In the genomic region with DNA sequence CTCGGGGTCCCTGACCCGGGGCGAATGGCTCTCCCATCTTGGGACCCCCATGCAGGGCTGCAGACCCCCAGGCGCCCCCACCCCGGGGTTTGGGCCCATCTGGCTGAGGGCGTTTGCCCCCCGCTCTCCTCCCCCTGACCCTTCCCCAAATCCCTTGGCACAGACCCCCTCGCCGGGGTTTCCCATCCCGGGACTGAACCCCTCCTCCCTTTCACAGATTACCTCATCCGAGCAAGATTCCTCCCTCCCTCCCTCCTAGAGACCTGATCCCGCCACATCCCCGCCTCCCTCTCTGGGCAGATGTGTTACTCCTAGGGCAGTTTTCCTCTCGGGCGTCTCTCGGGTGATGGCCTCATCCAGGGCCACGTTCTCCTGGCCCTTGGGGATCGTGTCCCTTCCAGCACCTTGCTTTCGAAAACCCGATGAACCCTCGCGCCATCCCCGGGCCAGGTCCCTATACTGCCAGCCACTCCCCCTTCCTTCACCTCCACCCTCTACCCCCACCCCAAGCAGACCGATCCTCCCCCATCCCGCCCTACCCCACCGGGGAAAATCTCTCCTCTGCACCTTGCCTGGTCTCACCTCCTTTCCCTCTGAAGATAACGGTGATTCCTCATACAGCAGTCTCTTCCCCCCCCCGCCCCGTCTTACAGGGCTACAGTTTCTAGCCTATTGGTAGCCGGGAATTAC, we compare ENCODE assay signal across 8 cellular contexts. TPM values are rescaled to one million over a fixed set of nuclear protein-coding genes. Genes with fewer than 3 reads are reported as not detected.
DNase-seq lines count a peak whose midpoint lies in the region; ATAC-seq and TF ChIP-seq lines count a peak whose summit lies in the region.

No MANE protein-coding gene starts in this region.

- H3K36me3 Mint-ChIP-seq in activated CD8-positive, alpha-beta T cell treated with anti-CD3 and anti-CD28 coated beads for 36 hours (ENCODE audit: low read depth) = peaks cover 24% of the 10 kb centered on the region
- H3K36me3 Mint-ChIP-seq in stimulated activated effector memory CD8-positive, alpha-beta T cell treated with anti-CD3 and anti-CD28 coated beads, Interleukin-12 subunit alpha, Interleukin-12 subunit beta, amount 100 ng/mL, for 72 hours = peaks cover 59% of the 10 kb centered on the region

- peak overlapping the region; percentile 97 for H3K27ac Mint-ChIP-seq in activated CD8-positive, alpha-beta T cell treated with anti-CD3 and anti-CD28 coated beads for 36 hours
- peak overlapping the region; percentile 96 for H3K27ac Mint-ChIP-seq in stimulated activated effector memory CD8-positive, alpha-beta T cell treated with anti-CD3 and anti-CD28 coated beads, Interleukin-12 subunit alpha, Interleukin-12 subunit beta, amount 100 ng/mL, for 72 hours

- peak overlapping the region; percentile 96 for H3K18ac ChIP-seq in mesendoderm (ENCODE audit: low read length)

- no peaks in the 10 kb centered on the region for H3K27me3 Mint-ChIP-seq in activated CD8-positive, alpha-beta T cell treated with anti-CD3 and anti-CD28 coated beads for 36 hours

- H3K9ac ChIP-seq in mesendoderm (ENCODE audit: low read length) = peak overlapping the region; percentile 96

- no peak overlapping the region for H3K23ac ChIP-seq in mesendoderm (ENCODE audit: low read length)

- TF ChIP-seq CTCF in activated CD8-positive, alpha-beta T cell treated with anti-CD3 and anti-CD28 coated beads for 36 hours (IDR thresholded peaks at IDR 0.05) = no peak

- peaks cover 41% of the 10 kb centered on the region for H3K4me1 Mint-ChIP-seq in activated CD8-positive, alpha-beta T cell treated with anti-CD3 and anti-CD28 coated beads for 36 hours (ENCODE audit: low read depth)
- H3K4me1 Mint-ChIP-seq in stimulated activated effector memory CD8-positive, alpha-beta T cell treated with anti-CD3 and anti-CD28 coated beads, Interleukin-12 subunit alpha, Interleukin-12 subunit beta, amount 100 ng/mL, for 72 hours = peaks cover 59% of the 10 kb centered on the region

- no peak overlapping the region for H2BK5ac ChIP-seq in mesendoderm (ENCODE audit: low read length)

- no peaks in the 10 kb centered on the region for H3K9me3 ChIP-seq in effector memory CD4-positive, alpha-beta T cell (ENCODE audit: control insufficient read depth, low read length)

- POLR2A ChIA-PET in activated CD8-positive, alpha-beta T cell treated with anti-CD3 and anti-CD28 coated beads for 36 hours (lab: Charles Lee) = no interaction called here

- H3K4me2 ChIP-seq in mesendoderm (ENCODE audit: low read length) = peak overlapping the region; percentile 89

- no peaks in the 10 kb centered on the region for H3K9me3 Mint-ChIP-seq in activated CD8-positive, alpha-beta T cell treated with anti-CD3 and anti-CD28 coated beads for 36 hours
- H3K9me3 Mint-ChIP-seq in stimulated activated effector memory CD8-positive, alpha-beta T cell treated with anti-CD3 and anti-CD28 coated beads, Interleukin-12 subunit alpha, Interleukin-12 subunit beta, amount 100 ng/mL, for 72 hours = no peaks in the 10 kb centered on the region

- H2AK5ac ChIP-seq in mesendoderm (ENCODE audit: low read length) = no peak overlapping the region

- H3K36me3 ChIP-seq in effector memory CD4-positive, alpha-beta T cell (ENCODE audit: control insufficient read depth, insufficient read depth, low read length) = no peaks in the 10 kb centered on the region
- H3K36me3 ChIP-seq in mesendoderm (ENCODE audit: control insufficient read depth, insufficient read depth, low read length) = no peaks in the 10 kb centered on the region

- no CpG with 5 or more reads among the region's 30 CpGs for WGBS in mesendoderm (ENCODE audit: extremely low coverage, insufficient coverage, low lambda C conversion rate)

- peak; percentile 69 for DNase-seq in GM03348 (ENCODE audit: low spot score)
- DNase-seq in NCI-H146 (lab: John Stamatoyannopoulos, UW) = peak; percentile 61
- peak; percentile 74 for DNase-seq in activated CD8-positive, alpha-beta T cell treated with anti-CD3 and anti-CD28 coated beads for 36 hours
- peak; percentile 35 to 47 (median 45) for DNase-seq in effector memory CD4-positive, alpha-beta T cell
- DNase-seq in mesendoderm = peak; percentile 85
- no peak for DNase-seq in stimulated activated effector memory CD8-positive, alpha-beta T cell treated with anti-CD3 and anti-CD28 coated beads, Interleukin-12 subunit alpha, Interleukin-12 subunit beta, amount 100 ng/mL, for 72 hours (ENCODE audit: low spot score in 2 of 2)
- DNase-seq in NOMO-1 treated with DMSO at 0.1 percent for 48 hours (lab: John Stamatoyannopoulos, UW; ENCODE audit: unreplicated experiment) = no peak

- H3K79me2 ChIP-seq in mesendoderm (ENCODE audit: control insufficient read depth, insufficient read depth, low read length) = peaks cover 50% of the 10 kb centered on the region

- H3K4me3 ChIP-seq in effector memory CD4-positive, alpha-beta T cell (ENCODE audit: insufficient read depth, low read depth, low read length, poor library complexity, severe bottlenecking) = peak overlapping the region; percentile 95
- peak overlapping the region; percentile 82 for H3K4me3 ChIP-seq in mesendoderm (ENCODE audit: low read length)

- H3K79me1 ChIP-seq in mesendoderm (ENCODE audit: low read length) = peaks cover 14% of the 10 kb centered on the region

- peak overlapping the region; percentile 97 for H3K4ac ChIP-seq in mesendoderm (ENCODE audit: low read depth, low read length)

- H4K8ac ChIP-seq in mesendoderm (ENCODE audit: low read depth, low read length) = no peak overlapping the region

- peak overlapping the region; percentile 87 for H3K4me3 Mint-ChIP-seq in activated CD8-positive, alpha-beta T cell treated with anti-CD3 and anti-CD28 coated beads for 36 hours
- H3K4me3 Mint-ChIP-seq in stimulated activated effector memory CD8-positive, alpha-beta T cell treated with anti-CD3 and anti-CD28 coated beads, Interleukin-12 subunit alpha, Interleukin-12 subunit beta, amount 100 ng/mL, for 72 hours = peak overlapping the region; percentile 99

- H3K27me3 ChIP-seq in effector memory CD4-positive, alpha-beta T cell (replicated peaks; ENCODE audit: control insufficient read depth, insufficient read depth, low read length, poor library complexity, severe bottlenecking) = no peaks in the 10 kb centered on the region
- no peaks in the 10 kb centered on the region for H3K27me3 ChIP-seq in mesendoderm (ENCODE audit: insufficient read depth, low read length, poor library complexity)

- no peak overlapping the region for H2BK15ac ChIP-seq in mesendoderm (replicated peaks; ENCODE audit: low read depth)

- H3K27ac ChIP-seq in effector memory CD4-positive, alpha-beta T cell (ENCODE audit: insufficient read depth, low read length, poor library complexity, severe bottlenecking) = peak overlapping the region; percentile 98
- peak overlapping the region; percentile 89 for H3K27ac ChIP-seq in mesendoderm (ENCODE audit: low read depth, low read length)

- intact Hi-C loops in activated CD8-positive, alpha-beta T cell treated with anti-CD3 and anti-CD28 coated beads for 36 hours (cut with micrococcal nuclease) = loop anchor here (5.0 kb wide), 2 partner anchors 35 to 50 kb away; a partner anchor contains a TSS

- no peak overlapping the region for H4K5ac ChIP-seq in mesendoderm (ENCODE audit: low read length)

- CTCF ChIA-PET in activated CD8-positive, alpha-beta T cell treated with anti-CD3 and anti-CD28 coated beads for 36 hours (lab: Charles Lee) = interaction anchor here (1.5 kb wide), 1 partner anchor 11 kb away, joined by 4 read pairs; no protein-coding TSS in a partner anchor

- H3K4me1 ChIP-seq in effector memory CD4-positive, alpha-beta T cell (ENCODE audit: control insufficient read depth, insufficient read depth, low read length, poor library complexity, severe bottlenecking) = peaks cover 30% of the 10 kb centered on the region
- H3K4me1 ChIP-seq in mesendoderm (ENCODE audit: control insufficient read depth, low read depth, low read length) = peaks cover 6% of the 10 kb centered on the region

- ATAC-seq in activated CD8-positive, alpha-beta T cell treated with anti-CD3 and anti-CD28 coated beads for 36 hours = peak; percentile 9
- no peak for ATAC-seq in stimulated activated effector memory CD8-positive, alpha-beta T cell treated with anti-CD3 and anti-CD28 coated beads, Interleukin-12 subunit alpha, Interleukin-12 subunit beta, amount 100 ng/mL, for 72 hours
- ATAC-seq in GM19328 (IDR thresholded peaks at IDR 0.05; ENCODE audit: unreplicated experiment) = no peak

- peak overlapping the region; percentile 33 for H2BK120ac ChIP-seq in mesendoderm (ENCODE audit: low read depth, low read length)

- peak overlapping the region; percentile 95 for H3K56ac ChIP-seq in mesendoderm (ENCODE audit: low read length)

RNA-seq across cellular contexts. Expression of a gene that starts 0.9 kb away (rescaled TPM):
- 10 to 100 TPM; 68.8 to 75.0 TPM for total RNA-seq in activated CD8-positive, alpha-beta T cell treated with anti-CD3 and anti-CD28 coated beads for 36 hours
- polyA plus RNA-seq in mesendoderm (2013, experiment 1 of 2) = 14.3 TPM
- 14.4 TPM for polyA plus RNA-seq in mesendoderm (2013, experiment 2 of 2)

RNA-seq across cellular contexts. Expression of a gene that starts 35.8 kb away (rescaled TPM):
- total RNA-seq in activated CD8-positive, alpha-beta T cell treated with anti-CD3 and anti-CD28 coated beads for 36 hours = 100 to 1,000 TPM; 237 to 249 TPM
- 784 TPM for polyA plus RNA-seq in mesendoderm (2013, experiment 1 of 2)
- polyA plus RNA-seq in mesendoderm (2013, experiment 2 of 2) = 767 TPM

Comparison
In these comparisons a context has a peak if more than half of its experiments do, and no peak if none do; other contexts are left out.
1. DNase-seq: peak in GM03348 (single experiment), NCI-H146 (single experiment), activated CD8-positive, alpha-beta T cell treated with anti-CD3 and anti-CD28 coated beads for 36 hours (single experiment), effector memory CD4-positive, alpha-beta T cell (3 of 3) and mesendoderm (single experiment); none in stimulated activated effector memory CD8-positive, alpha-beta T cell treated with anti-CD3 and anti-CD28 coated beads, Interleukin-12 subunit alpha, Interleukin-12 subunit beta, amount 100 ng/mL, for 72 hours (0 of 2) and NOMO-1 treated with DMSO at 0.1 percent for 48 hours (single experiment).